ENCODE assay signal across 13 cellular contexts in genomic region chr2:165563468-165564225, GRCh38.
DNase-seq lines count a peak whose midpoint lies in the region; ATAC-seq and TF ChIP-seq lines count a peak whose summit lies in the region.
"Had no signal": no experiment of that assay in that cellular context is flagged by ENCODE, and none has a peak within 500 bp of the region (broad histone marks: within the 10 kb centered on the region; RNA-seq: fewer than 3 reads in every experiment).

No MANE protein-coding gene starts in this region.

- no peaks in the 10 kb centered on the region for H3K9me2 ChIP-seq in OCI-LY7 (ENCODE audit: insufficient read depth, low read length)

- no peak overlapping the region for H3K4me2 ChIP-seq in DND-41 (ENCODE audit: insufficient read depth, low read length)
- H3K4me2 ChIP-seq in OCI-LY7 (ENCODE audit: low read length) = no peak overlapping the region

- H3K36me3 ChIP-seq in DND-41 (ENCODE audit: insufficient read depth, low read length) = no peaks in the 10 kb centered on the region
- no peaks in the 10 kb centered on the region for H3K36me3 ChIP-seq in OCI-LY7 (ENCODE audit: insufficient read depth, low read length)
- H3K36me3 ChIP-seq in ovary = no peaks in the 10 kb centered on the region
- no peaks in the 10 kb centered on the region for H3K36me3 ChIP-seq in testis (ENCODE audit: low read depth, missing control alignments)
- H3K36me3 ChIP-seq: MG63 had no signal

- no peak overlapping the region for H3K4me3 ChIP-seq in DND-41 (ENCODE audit: low read depth in 1 of 2, low read length in 2 of 2)
- no peak overlapping the region for H3K4me3 ChIP-seq in OCI-LY7 (ENCODE audit: low read depth, low read length, poor library complexity, severe bottlenecking)
- H3K4me3 ChIP-seq in ovary = no peak overlapping the region
- no peak overlapping the region for H3K4me3 ChIP-seq in testis
- H3K4me3 ChIP-seq: MG63 had no signal

- TF ChIP-seq POLR2A in ovary (IDR thresholded peaks at IDR 0.05) = no peak
- no peak for TF ChIP-seq POLR2A in testis (IDR thresholded peaks at IDR 0.05)

- CTCF ChIA-PET in OCI-LY7 (lab: Charles Lee; ENCODE audit: unreplicated experiment) = no interaction called here

- no peak overlapping the region for H3K9ac ChIP-seq in DND-41 (ENCODE audit: low read depth, low read length)

- H3K27ac ChIP-seq in DND-41 (ENCODE audit: low read length) = no peak overlapping the region
- no peak overlapping the region for H3K27ac ChIP-seq in OCI-LY7 (ENCODE audit: low read depth, low read length, poor library complexity, severe bottlenecking)
- peak overlapping the region in 1 of 2 donors; percentile 46 for H3K27ac ChIP-seq in ovary
- no peak overlapping the region for H3K27ac ChIP-seq in testis

- H3K27me3 ChIP-seq in DND-41 (ENCODE audit: insufficient read depth, low read length, poor library complexity) (no peaks in the 10 kb centered on the region), ovary (no peaks in the 10 kb centered on the region), testis (no peaks in the 10 kb centered on the region)

- TF ChIP-seq EP300 in ovary (IDR thresholded peaks at IDR 0.05) = no peak

- TF ChIP-seq CTCF in DND-41 (IDR thresholded peaks at IDR 0.05; ENCODE audit: borderline replicate concordance, extremely low read depth, low read length, poor library complexity, severe bottlenecking) (peak; percentile 50), OCI-LY7 (conservative IDR thresholded peaks at IDR 0.05; ENCODE audit: low read length) (peak; percentile 71), ovary (IDR thresholded peaks at IDR 0.05) (no peak), testis (IDR thresholded peaks at IDR 0.05) (no peak), omental fat pad (IDR thresholded peaks at IDR 0.05) (no peak)

- WGBS in ovary, 3 donors = 72 to 86% (median 80%) methylated on average over 6 of the region's 6 CpGs
- WGBS in testis, 2 donors = 94 to 95% methylated on average over 6 of the region's 6 CpGs

- no TSS peak for BruUV-seq in OCI-LY7 (replicated peaks; lab: Mats Ljungman, UMichigan)

- POLR2A ChIA-PET in OCI-LY7 (lab: Charles Lee) = interaction anchor here (0.6 to 1.3 kb wide), 4 partner anchors 13 to 256 kb away, joined by 3 to 4 read pairs (median 3); no protein-coding TSS in a partner anchor

- intact Hi-C loops in OCI-LY7 (cut with micrococcal nuclease; ENCODE audit: unreplicated experiment) = loop anchor here (5.0 kb wide), 2 partner anchors 161 to 309 kb away; no protein-coding TSS in a partner anchor
- intact Hi-C loops in ovary (cut with DNase I) = no loop called here
- intact Hi-C loops in testis (cut with DNase I; ENCODE audit: low total_unique reads) = no loop called here

- H3K4me1 ChIP-seq in DND-41 (ENCODE audit: insufficient read depth, low read length) (no peaks in the 10 kb centered on the region), OCI-LY7 (ENCODE audit: insufficient read depth, low read length, poor library complexity, severe bottlenecking) (peaks cover 7% of the 10 kb centered on the region), ovary (ENCODE audit: insufficient read depth) (peaks cover 5% of the 10 kb centered on the region), testis (no peaks in the 10 kb centered on the region)

- H2AFZ ChIP-seq in DND-41 (ENCODE audit: low read depth, low read length) (no peak overlapping the region), OCI-LY7 (ENCODE audit: low read length) (no peak overlapping the region)

- H3K79me2 ChIP-seq in DND-41 (ENCODE audit: insufficient read depth, low read length) (no peaks in the 10 kb centered on the region), OCI-LY7 (ENCODE audit: insufficient read depth, low read depth, low read length) (no peaks in the 10 kb centered on the region)

- ATAC-seq in DND-41 (ENCODE audit: insufficient read depth, low read depth) = peak; percentile 52; the same call in 1 of the 3 replicates
- ATAC-seq in GM21723 (IDR thresholded peaks at IDR 0.05; ENCODE audit: unreplicated experiment) = peak; percentile 60
- ATAC-seq in omental fat pad (ENCODE audit: low FRiP score) = no peak

- H4K20me1 ChIP-seq in DND-41 (ENCODE audit: insufficient read depth, low read length) (no peaks in the 10 kb centered on the region), OCI-LY7 (ENCODE audit: insufficient read depth, low read length) (no peaks in the 10 kb centered on the region)

- H3K9me3 ChIP-seq in DND-41 (ENCODE audit: insufficient read depth, low read length, severe bottlenecking) (no peaks in the 10 kb centered on the region), OCI-LY7 (ENCODE audit: low read length) (no peaks in the 10 kb centered on the region), ovary (no peaks in the 10 kb centered on the region), testis (no peaks in the 10 kb centered on the region)
- H3K9me3 ChIP-seq: MG63 had no signal

- DNase-seq in DND-41 (peak; percentile 5), OCI-LY7 (ENCODE audit: low spot score) (peak; percentile 34), iPS-NIHi7 (ENCODE audit: extremely low spot score) (peak; percentile 22), ovary (no peak), cortex of kidney (lab: John Stamatoyannopoulos, UW) (no peak), testis (no peak), omental fat pad (ENCODE audit: low spot score) (no peak)
- DNase-seq: activated CD4-positive, alpha-beta T cell treated with anti-CD3 and anti-CD28 coated beads, Interleukin-2, amount 50 U/mL, for 1 hour; MG63; natural killer cell; SIG-M5; stimulated activated CD4-positive, alpha-beta T cell treated with anti-CD3 and anti-CD28 coated beads, Interleukin-2, amount 100 ng/mL, for 24 hours had no signal

Comparison
In these comparisons a context has a peak if more than half of its experiments do, and no peak if none do; other contexts are left out.
1. DNase-seq: peak in DND-41 (single experiment), OCI-LY7 (single experiment) and iPS-NIHi7 (single experiment); none in ovary (0 of 5), cortex of kidney (single experiment), testis (single experiment) and omental fat pad (single experiment).
2. CTCF ChIP-seq: peak in DND-41 (single experiment) and OCI-LY7 (single experiment); none in ovary (0 of 3), testis (0 of 3) and omental fat pad (0 of 3).